ENCODE assay signal across 9 cellular contexts in the genomic region with DNA sequence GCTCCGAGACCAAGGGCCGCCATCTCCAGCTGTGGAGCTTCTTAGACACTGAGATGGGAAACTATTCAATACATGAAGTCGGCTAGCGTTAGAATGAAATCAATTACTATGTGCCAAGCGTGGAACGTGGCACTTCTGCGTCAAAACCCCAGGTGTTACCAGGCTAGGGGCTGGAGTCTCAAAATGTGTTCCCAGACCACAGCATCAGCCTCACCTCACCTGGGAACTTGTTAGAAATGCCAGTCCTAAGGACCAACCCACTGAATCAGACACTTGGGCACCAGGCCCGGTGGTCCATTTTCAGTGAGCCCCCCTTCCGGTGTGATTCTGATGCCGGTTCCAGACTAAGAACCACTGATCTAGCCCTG. TPM values are rescaled to one million over a fixed set of nuclear protein-coding genes. Genes with fewer than 3 reads are reported as not detected.
DNase-seq lines count a peak whose midpoint lies in the region; ATAC-seq, FAIRE-seq and TF ChIP-seq lines count a peak whose summit lies in the region.
"Had no signal": no experiment of that assay in that cellular context is flagged by ENCODE, and none has a peak within 500 bp of the region (broad histone marks: within the 10 kb centered on the region; RNA-seq: fewer than 3 reads in every experiment).

No MANE protein-coding gene starts in this region.

- peaks cover 5% of the 10 kb centered on the region; the same call in 1 of the 2 replicates for H3K79me2 ChIP-seq in OCI-LY1 (ENCODE audit: insufficient read depth, low read length)

- no peaks in the 10 kb centered on the region for H3K9me2 ChIP-seq in OCI-LY1 (ENCODE audit: low read depth, low read length)

- TF ChIP-seq CTCF in OCI-LY1 (IDR thresholded peaks at IDR 0.05; ENCODE audit: low read length) (no peak), neutrophil (IDR thresholded peaks at IDR 0.05) (no peak), omental fat pad (IDR thresholded peaks at IDR 0.05) (no peak)

- H3K27ac ChIP-seq in BLaER1 treated with 17β-estradiol and CSF1 and Interleukin-3, amounts not matched to agents 10 nM and 100 nM = peak overlapping the region in 10 of 11 experiments; percentile 99 to 100 (median 100); a peak in 19 of 22 replicates
- H3K27ac ChIP-seq in OCI-LY1 (ENCODE audit: low read depth, low read length, poor library complexity, severe bottlenecking) (peak overlapping the region; percentile 92), neutrophil (peak overlapping the region; percentile 100)

- no peak for ATAC-seq in omental fat pad (ENCODE audit: low FRiP score)

- H3K27me3 ChIP-seq in BLaER1 treated with 17β-estradiol and CSF1 and Interleukin-3, amounts not matched to agents 10 nM and 100 nM = no peaks in the 10 kb centered on the region
- H3K27me3 ChIP-seq in OCI-LY1 (ENCODE audit: insufficient read depth, low read length) (no peaks in the 10 kb centered on the region), endocrine pancreas (ENCODE audit: control insufficient read depth, insufficient read depth, low read length) (no peaks in the 10 kb centered on the region), neutrophil (no peaks in the 10 kb centered on the region)

- H4K20me1 ChIP-seq in BLaER1 treated with 17β-estradiol and CSF1 and Interleukin-3, amounts not matched to agents 10 nM and 100 nM = peaks cover 38 to 52% (median 50%) of the 10 kb centered on the region in 11 experiments
- H4K20me1 ChIP-seq in OCI-LY1 (ENCODE audit: insufficient read depth, low read length) = no peaks in the 10 kb centered on the region

- peaks cover 12 to 42% (median 35%) of the 10 kb centered on the region in 11 experiments; a peak in 18 of 22 replicates for H3K36me3 ChIP-seq in BLaER1 treated with 17β-estradiol and CSF1 and Interleukin-3, amounts not matched to agents 10 nM and 100 nM
- H3K36me3 ChIP-seq in OCI-LY1 (ENCODE audit: insufficient read depth, low read length) (peaks cover 12% of the 10 kb centered on the region; the same call in 1 of the 2 replicates), endocrine pancreas (ENCODE audit: control insufficient read depth, insufficient read depth, low read length) (no peaks in the 10 kb centered on the region), neutrophil (peaks cover 32% of the 10 kb centered on the region)

- peak overlapping the region; percentile 84 to 94 (median 88) for H3K4me3 ChIP-seq in BLaER1 treated with 17β-estradiol and CSF1 and Interleukin-3, amounts not matched to agents 10 nM and 100 nM
- peak overlapping the region; percentile 79 for H3K4me3 ChIP-seq in OCI-LY1 (ENCODE audit: low read depth, low read length, poor library complexity, severe bottlenecking)
- H3K4me3 ChIP-seq in endocrine pancreas (ENCODE audit: control insufficient read depth, insufficient read depth, low read length) = peak overlapping the region; percentile 26
- peak overlapping the region; percentile 84 to 96 for H3K4me3 ChIP-seq in neutrophil (ENCODE audit: low read depth in 1 of 2, low read length in 1 of 2)

- no peak overlapping the region for H2AFZ ChIP-seq in OCI-LY1 (ENCODE audit: low read length)

- peak overlapping the region; percentile 72 to 100 (median 100) for H3K9ac ChIP-seq in BLaER1 treated with 17β-estradiol and CSF1 and Interleukin-3, amounts not matched to agents 10 nM and 100 nM
- H3K9ac ChIP-seq in OCI-LY1 (ENCODE audit: low read length) = peak overlapping the region; percentile 69
- peak overlapping the region; percentile 66 for H3K9ac ChIP-seq in endocrine pancreas (ENCODE audit: control insufficient read depth, insufficient read depth, low read length)

- no peak for FAIRE-seq in H54 (lab: Jason Lieb, UNC)

- TF ChIP-seq POLR2A in H54 (IDR thresholded peaks at IDR 0.05; ENCODE audit: low read depth, low read length) = no peak

- H3K4me2 ChIP-seq in BLaER1 treated with 17β-estradiol and CSF1 and Interleukin-3, amounts not matched to agents 10 nM and 100 nM = peak overlapping the region; percentile 97 to 100 (median 99)
- H3K4me2 ChIP-seq in OCI-LY1 (ENCODE audit: low read length) = peak overlapping the region; percentile 75

- DNase-seq in kidney glomerular epithelial cell (lab: John Stamatoyannopoulos, UW) (no peak), SHP77 treated with DMSO at 0.1 percent for 48 hours (lab: John Stamatoyannopoulos, UW) (no peak), H54 (ENCODE audit: insufficient read length, low spot score) (no peak), omental fat pad (ENCODE audit: low spot score) (no peak)

- no peaks in the 10 kb centered on the region for H3K9me3 ChIP-seq in BLaER1 treated with 17β-estradiol and CSF1 and Interleukin-3, amounts not matched to agents 10 nM and 100 nM (replicated peaks in 1 of 11)
- H3K9me3 ChIP-seq in OCI-LY1 (ENCODE audit: low read length) (no peaks in the 10 kb centered on the region), endocrine pancreas (ENCODE audit: control insufficient read depth, low read length) (no peaks in the 10 kb centered on the region), neutrophil (no peaks in the 10 kb centered on the region)

- H3F3A ChIP-seq in OCI-LY1 (ENCODE audit: insufficient read depth, low read length) = no peaks in the 10 kb centered on the region

- H3K4me1 ChIP-seq in BLaER1 treated with 17β-estradiol and CSF1 and Interleukin-3, amounts not matched to agents 10 nM and 100 nM = peaks cover 47 to 56% (median 52%) of the 10 kb centered on the region in 10 experiments
- peaks cover 62% of the 10 kb centered on the region for H3K4me1 ChIP-seq in OCI-LY1 (ENCODE audit: insufficient read depth, low read length, severe bottlenecking)
- peaks cover 4% of the 10 kb centered on the region for H3K4me1 ChIP-seq in endocrine pancreas (ENCODE audit: control insufficient read depth, insufficient read depth, low read length)
- peaks cover 61 to 63% of the 10 kb centered on the region in 2 experiments for H3K4me1 ChIP-seq in neutrophil (ENCODE audit: control insufficient read depth in 1 of 2, insufficient read depth in 1 of 2, low read depth in 1 of 2, low read length in 1 of 2)

RNA-seq across cellular contexts. Expression of gene SETD1B, which starts 5.0 kb away (rescaled TPM):
- total RNA-seq in omental fat pad = 10 to 100 TPM in 1 of 4 donors, 1 to 10 TPM in 3; 3.7 to 10.4 (median 6.6) TPM

RNA-seq across cellular contexts. Expression of gene RHOF, which starts 5.3 kb away (rescaled TPM):
- 10 to 100 TPM in 2 of 4 donors, 1 to 10 TPM in 2; 4.8 to 11.4 (median 9.5) TPM for total RNA-seq in omental fat pad

RNA-seq across cellular contexts. Expression of gene HPD, which starts 59.9 kb away (rescaled TPM):
- 1 to 10 TPM in 3 of 4 donors, under 1 TPM in 1; 0.82 to 8.5 (median 1.6) TPM for total RNA-seq in omental fat pad
- total RNA-seq: T-helper 2 cell treated with Interferon-gamma antibody and Interleukin-4, amounts not matched to agents 100 ng/mL and 5 ng/mL, for 36 hours had no signal

Comparison
In these comparisons a context has a peak if more than half of its experiments do, and no peak if none do; other contexts are left out.
1. H3K4me3 ChIP-seq: peak in every context shown above with its lines; median percentile 90 in neutrophil; 88 in BLaER1 treated with 17β-estradiol and CSF1 and Interleukin-3, amounts not matched to agents 10 nM and 100 nM; 79 in OCI-LY1; 26 in endocrine pancreas.